ENCODE assay signal across 27 cellular contexts in genomic region chr11:119490253-119491006, GRCh38.
"Had no signal": no experiment of that assay in that cellular context is flagged by ENCODE, and none has a peak within 500 bp of the region (broad histone marks: within the 10 kb centered on the region; RNA-seq: fewer than 3 reads in every experiment).

No MANE protein-coding gene starts in this region.

- H3K27ac ChIP-seq: coronary artery, dorsolateral prefrontal cortex, gastrocnemius medialis, parathyroid adenoma, testis, transverse colon, WERI-Rb-1 had no signal

- H3K4me1 ChIP-seq: gastrocnemius medialis, parathyroid adenoma, testis, transverse colon had no signal

- H3K27me3 ChIP-seq: dorsolateral prefrontal cortex, testis, transverse colon had no signal

- H3K9ac ChIP-seq: parathyroid adenoma had no signal

- H3K4me3 ChIP-seq: coronary artery, dorsolateral prefrontal cortex, gastrocnemius medialis, testis, transverse colon had no signal

- FAIRE-seq: islet of Langerhans had no signal

- ATAC-seq: activated naive CD4-positive, alpha-beta T cell treated with anti-CD3 and anti-CD28 coated beads, Interleukin-2, amount 50 U/mL, for 72 hours; activated T-cell treated with anti-CD3 and anti-CD28 coated beads, Interleukin-2, amount 50 U/mL, for 4 hours; activated T-helper 17 cell treated with anti-CD3 and anti-CD28 coated beads, Interleukin-2, amount 50 U/mL, for 72 hours; gastrocnemius medialis; left cardiac atrium; naive thymus-derived CD4-positive, alpha-beta T cell; right cardiac atrium had no signal

- DNase-seq: activated CD4-positive, alpha-beta memory T cell treated with anti-CD3 and anti-CD28 coated beads, Interleukin-2, amount 10 ng/mL, durations not matched to agents 7 days and 5 days; activated CD4-positive, alpha-beta T cell treated with anti-CD3 and anti-CD28 coated beads, Interleukin-2, amount 10 ng/mL, durations not matched to agents 7 days and 5 days; activated CD4-positive, CD25-positive, alpha-beta regulatory T cell treated with anti-CD3 and anti-CD28 coated beads, Interleukin-2, amount 50 U/mL, for 72 hours; activated CD8-positive, alpha-beta memory T cell treated with anti-CD3 and anti-CD28 coated beads, Interleukin-2, amount 50 U/mL, for 48 hours; activated naive CD4-positive, alpha-beta T cell; activated T-cell treated with anti-CD3 and anti-CD28 coated beads, Interleukin-2, amount 50 U/mL, for 4 hours; cerebellar nuclear complex; effector memory CD4-positive, alpha-beta T cell; erythroblast; gastrocnemius medialis; glutamatergic neuron; left cardiac atrium; midbrain; naive thymus-derived CD4-positive, alpha-beta T cell; right cardiac atrium; stimulated activated CD4-positive, alpha-beta T cell treated with anti-CD3 and anti-CD28 coated beads, Interleukin-2, amount 100 ng/mL, for 48 hours; stimulated activated naive CD4-positive, alpha-beta T cell treated with Interleukin-2 at 50 U/mL for 16 hours; T-helper 1 cell; testis; transverse colon; WERI-Rb-1 had no signal

- H3K36me3 ChIP-seq: gastrocnemius medialis, transverse colon, WERI-Rb-1 had no signal

- H3K9me3 ChIP-seq: gastrocnemius medialis, testis, transverse colon had no signal
